Comparison of ENCODE assay signal across 8 cellular contexts in genomic region chr7:111561909-111562732, GRCh38. TPM values are rescaled to one million over a fixed set of nuclear protein-coding genes. Genes with fewer than 3 reads are reported as not detected.
A peak's percentile ranks its signal among the peaks of the same experiment; 100 is the strongest.
DNase-seq lines count a peak whose midpoint lies in the region; ATAC-seq and TF ChIP-seq lines count a peak whose summit lies in the region.

Gene IMMP2L (minus strand): TSS chr7:111562492.

- CTCF ChIA-PET in activated CD4-positive, alpha-beta T cell treated with anti-CD3 and anti-CD28 coated beads, Interleukin-2, amount 10 ng/mL, durations not matched to agents 7 days and 5 days (lab: Charles Lee): interaction anchor here (0.5 to 0.7 kb wide), 3 partner anchors 426 to 1251 kb away, joined by 3 to 6 read pairs (median 5); no protein-coding TSS in a partner anchor

- H3K4me2 ChIP-seq in BLaER1: peak within 1 kb of the TSS; percentile 90

- TF ChIP-seq CTCF in coronary artery (IDR thresholded peaks at IDR 0.05): peak; percentile 33
- peak in 1 of 2 donors; percentile 17 for TF ChIP-seq CTCF in left lung (IDR thresholded peaks at IDR 0.05)

- ATAC-seq in HG03378 (IDR thresholded peaks at IDR 0.05; ENCODE audit: unreplicated experiment) (peak; percentile 68), left lung (peak; percentile 99)

- H3K9me3 ChIP-seq in BLaER1: peaks cover 5% of the 10 kb centered on the region
- no peaks in the 10 kb centered on the region for H3K9me3 ChIP-seq in left lung

- H3K36me3 ChIP-seq in BLaER1: peaks cover 15% of the 10 kb centered on the region
- no peaks in the 10 kb centered on the region for H3K36me3 ChIP-seq in left lung

- POLR2A ChIA-PET in activated CD4-positive, alpha-beta T cell treated with anti-CD3 and anti-CD28 coated beads, Interleukin-2, amount 10 ng/mL, durations not matched to agents 7 days and 5 days (lab: Charles Lee): interaction anchor here (0.6 kb wide), 1 partner anchor 470 kb away, joined by 3 read pairs; no protein-coding TSS in a partner anchor

- H3K4me3 ChIP-seq in BLaER1: peak within 1 kb of the TSS; percentile 72
- peak within 1 kb of the TSS; percentile 87 for H3K4me3 ChIP-seq in coronary artery
- peak within 1 kb of the TSS; percentile 58 to 76 for H3K4me3 ChIP-seq in left lung

- H3K4me3 Mint-ChIP-seq in activated CD4-positive, alpha-beta T cell treated with anti-CD3 and anti-CD28 coated beads, Interleukin-2, amount 10 ng/mL, durations not matched to agents 7 days and 5 days: peak within 1 kb of the TSS; percentile 77

- DNase-seq in NCI-H524 (lab: John Stamatoyannopoulos, UW) (peak; percentile 63 to 79), coronary artery (ENCODE audit: low spot score) (peak; percentile 88), left lung (peak; percentile 90 to 96)
- DNase-seq in activated CD4-positive, alpha-beta T cell treated with anti-CD3 and anti-CD28 coated beads, Interleukin-2, amount 10 ng/mL, durations not matched to agents 7 days and 5 days: peak; percentile 88
- peak; percentile 92 to 93 for DNase-seq in stimulated activated CD4-positive, alpha-beta T cell treated with anti-CD3 and anti-CD28 coated beads, Interleukin-2, amount 100 ng/mL, for 24 hours

- peak within 1 kb of the TSS; percentile 86 for H3K9ac ChIP-seq in BLaER1

- peak within 1 kb of the TSS; percentile 91 for H3K27ac Mint-ChIP-seq in activated CD4-positive, alpha-beta T cell treated with anti-CD3 and anti-CD28 coated beads, Interleukin-2, amount 10 ng/mL, durations not matched to agents 7 days and 5 days

- intact Hi-C loops in left lung (cut with DNase I): no loop called here

- H3K9me3 Mint-ChIP-seq in activated CD4-positive, alpha-beta T cell treated with anti-CD3 and anti-CD28 coated beads, Interleukin-2, amount 10 ng/mL, durations not matched to agents 7 days and 5 days: no peaks in the 10 kb centered on the region

- peak; percentile 59 for TF ChIP-seq POLR2A in GM19099 (IDR thresholded peaks at IDR 0.05; ENCODE audit: extremely low read depth, insufficient read length, low read depth)

- H3K4me1 ChIP-seq in BLaER1: peaks cover 34% of the 10 kb centered on the region
- peaks cover 10 to 16% of the 10 kb centered on the region in 2 donors for H3K4me1 ChIP-seq in left lung

- H3K36me3 Mint-ChIP-seq in activated CD4-positive, alpha-beta T cell treated with anti-CD3 and anti-CD28 coated beads, Interleukin-2, amount 10 ng/mL, durations not matched to agents 7 days and 5 days (ENCODE audit: low read depth): peaks cover 11% of the 10 kb centered on the region

- no peaks in the 10 kb centered on the region for H3K27me3 ChIP-seq in BLaER1
- no peaks in the 10 kb centered on the region for H3K27me3 ChIP-seq in left lung

- H3K27ac ChIP-seq in BLaER1 (peak within 1 kb of the TSS; percentile 89), coronary artery (peak within 1 kb of the TSS; percentile 86 to 88), left lung (peak within 1 kb of the TSS; percentile 85)

- H4K20me1 ChIP-seq in BLaER1: no peaks in the 10 kb centered on the region

- peaks cover 4% of the 10 kb centered on the region for H3K27me3 Mint-ChIP-seq in activated CD4-positive, alpha-beta T cell treated with anti-CD3 and anti-CD28 coated beads, Interleukin-2, amount 10 ng/mL, durations not matched to agents 7 days and 5 days

- H3K4me1 Mint-ChIP-seq in activated CD4-positive, alpha-beta T cell treated with anti-CD3 and anti-CD28 coated beads, Interleukin-2, amount 10 ng/mL, durations not matched to agents 7 days and 5 days: peaks cover 33% of the 10 kb centered on the region

RNA-seq across cellular contexts. Expression of gene IMMP2L, which starts in this region (rescaled TPM):
- 1 to 10 TPM; 5.2 to 6.5 TPM for total RNA-seq in activated CD4-positive, alpha-beta T cell treated with anti-CD3 and anti-CD28 coated beads, Interleukin-2, amount 10 ng/mL, durations not matched to agents 7 days and 5 days
- total RNA-seq in left lung: 10 to 100 TPM; 10.3 to 17.1 TPM

Comparison
In these comparisons a context has a peak if more than half of its experiments do, and no peak if none do; other contexts are left out.
1. Peak in every context shown above with its lines: DNase-seq, ATAC-seq, H3K4me3 ChIP-seq and H3K27ac ChIP-seq.